Comparison of ENCODE assay signal across 1 cellular context in the genomic region with DNA sequence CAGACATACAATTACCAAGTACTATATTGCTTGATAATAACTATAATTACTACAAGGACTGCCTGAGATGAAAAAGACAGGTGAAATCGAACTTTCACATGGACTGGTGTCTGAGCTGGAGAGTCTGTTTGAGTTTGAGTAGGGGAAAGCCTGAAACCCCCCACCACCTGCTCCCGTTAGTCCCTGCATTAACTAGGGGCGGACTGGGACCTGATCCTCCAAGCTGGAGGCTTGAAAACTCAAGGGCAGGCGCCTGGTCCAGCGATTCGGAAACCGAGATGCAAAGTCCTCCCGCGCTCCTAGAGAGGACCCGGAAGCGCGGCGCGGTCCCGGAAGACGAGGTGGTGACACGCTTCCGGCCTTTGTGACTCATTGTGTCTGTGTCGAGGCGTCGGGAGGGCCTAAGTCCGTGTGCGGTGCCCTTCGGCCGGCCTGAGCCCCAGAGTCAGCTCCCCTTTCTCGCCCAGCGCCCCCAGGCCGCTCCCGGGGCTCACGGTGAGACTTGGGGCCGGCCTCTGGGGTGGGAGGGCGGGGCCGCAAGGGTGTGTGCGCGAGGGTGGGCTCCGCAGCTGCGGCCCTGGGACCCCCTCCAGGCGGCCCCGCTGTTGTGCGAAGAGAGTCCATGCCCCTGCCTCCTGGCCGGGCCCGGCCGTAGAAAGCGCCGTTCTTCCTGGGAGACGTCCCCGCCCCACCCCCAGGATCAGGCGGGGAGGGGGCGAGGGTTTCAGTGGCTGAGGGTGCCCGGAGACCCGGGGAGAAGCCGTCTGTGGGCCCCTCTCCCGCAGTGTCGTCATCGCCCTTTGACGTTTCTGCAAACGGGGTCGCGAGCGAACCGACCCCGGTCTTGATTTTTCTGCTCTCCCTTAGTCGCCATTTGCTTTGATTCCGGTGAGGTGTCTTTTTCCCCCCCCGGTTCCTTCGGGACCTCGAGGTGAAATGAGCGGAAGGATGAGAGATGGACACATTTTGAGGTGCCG.
TF ChIP-seq lines count a peak whose summit lies in the region.

Gene ZKSCAN1 (plus strand): TSS at position 365 of the 977 bp plus-strand sequence. CDS start 7,911 bp downstream, outside the sequence.

TF ChIP-seq in HepG2, 621 proteins besides CTCF, POLR2A, EP300 and RAD21 (continued from another document):
- TF ChIP-seq, protein P1, sequence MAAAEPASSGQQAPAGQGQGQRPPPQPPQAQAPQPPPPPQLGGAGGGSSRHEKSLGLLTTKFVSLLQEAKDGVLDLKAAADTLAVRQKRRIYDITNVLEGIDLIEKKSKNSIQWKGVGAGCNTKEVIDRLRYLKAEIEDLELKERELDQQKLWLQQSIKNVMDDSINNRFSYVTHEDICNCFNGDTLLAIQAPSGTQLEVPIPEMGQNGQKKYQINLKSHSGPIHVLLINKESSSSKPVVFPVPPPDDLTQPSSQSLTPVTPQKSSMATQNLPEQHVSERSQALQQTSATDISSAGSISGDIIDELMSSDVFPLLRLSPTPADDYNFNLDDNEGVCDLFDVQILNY (CRISPR knock-in tag; conservative IDR thresholded peaks at IDR 0.05) = no peak
- TF ChIP-seq ZMYM2 (CRISPR knock-in tag; IDR thresholded peaks at IDR 0.05) = no peak
- TF ChIP-seq JARID2 (CRISPR knock-in tag; IDR thresholded peaks at IDR 0.05; ENCODE audit: insufficient replicate concordance) = no peak
- TF ChIP-seq, protein P2, sequence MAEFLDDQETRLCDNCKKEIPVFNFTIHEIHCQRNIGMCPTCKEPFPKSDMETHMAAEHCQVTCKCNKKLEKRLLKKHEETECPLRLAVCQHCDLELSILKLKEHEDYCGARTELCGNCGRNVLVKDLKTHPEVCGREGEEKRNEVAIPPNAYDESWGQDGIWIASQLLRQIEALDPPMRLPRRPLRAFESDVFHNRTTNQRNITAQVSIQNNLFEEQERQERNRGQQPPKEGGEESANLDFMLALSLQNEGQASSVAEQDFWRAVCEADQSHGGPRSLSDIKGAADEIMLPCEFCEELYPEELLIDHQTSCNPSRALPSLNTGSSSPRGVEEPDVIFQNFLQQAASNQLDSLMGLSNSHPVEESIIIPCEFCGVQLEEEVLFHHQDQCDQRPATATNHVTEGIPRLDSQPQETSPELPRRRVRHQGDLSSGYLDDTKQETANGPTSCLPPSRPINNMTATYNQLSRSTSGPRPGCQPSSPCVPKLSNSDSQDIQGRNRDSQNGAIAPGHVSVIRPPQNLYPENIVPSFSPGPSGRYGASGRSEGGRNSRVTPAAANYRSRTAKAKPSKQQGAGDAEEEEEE (CRISPR knock-in tag; IDR thresholded peaks at IDR 0.05; ENCODE audit: borderline replicate concordance) = no peak
- no peak; the same call in 1 of the 2 replicates for TF ChIP-seq ZNF30 (CRISPR knock-in tag; IDR thresholded peaks at IDR 0.05)
